10 cellular contexts compared by ENCODE assay signal in the genomic region with DNA sequence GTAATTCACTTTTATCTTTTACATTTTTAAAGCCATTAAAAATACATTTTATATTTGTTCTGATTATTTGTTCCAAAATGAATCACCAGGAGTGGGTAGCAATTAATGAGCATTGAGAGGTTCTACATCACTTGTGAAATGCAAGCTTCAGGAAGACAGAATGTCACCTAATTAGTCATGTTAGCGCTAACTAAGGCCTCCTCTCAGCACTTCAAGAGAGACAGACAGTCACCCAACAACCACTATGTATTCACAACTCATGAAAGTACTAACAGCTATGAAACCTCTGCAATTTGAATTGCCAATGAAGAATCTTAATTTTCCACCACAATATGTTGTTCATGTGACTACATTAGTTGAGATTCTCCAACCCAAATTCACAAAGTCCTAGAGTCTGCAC.
"Had no signal": no experiment of that assay in that cellular context is flagged by ENCODE, and none has a peak within 500 bp of the region (broad histone marks: within the 10 kb centered on the region; RNA-seq: fewer than 3 reads in every experiment).

No MANE protein-coding gene starts in this region.

- H3K36me3 ChIP-seq: colonic mucosa, heart left ventricle, ovary had no signal

- DNase-seq: activated CD4-positive, alpha-beta T cell treated with anti-CD3 and anti-CD28 coated beads, Interleukin-2, amount 50 U/mL, for 1 hour; activated naive CD4-positive, alpha-beta T cell treated with anti-CD3 and anti-CD28 coated beads, Interleukin-2, amount 10 ng/mL, durations not matched to agents 7 days and 5 days; activated T-cell treated with anti-CD3 and anti-CD28 coated beads for 4 hours; colonic mucosa; effector CD8-positive, alpha-beta T cell; heart left ventricle; kidney; ovary; stimulated activated CD4-positive, alpha-beta T cell treated with anti-CD3 and anti-CD28 coated beads, Interleukin-2, amount 100 ng/mL, for 48 hours; testis had no signal

- H3K4me3 ChIP-seq: colonic mucosa, heart left ventricle, ovary, testis had no signal

- H3K4me1 ChIP-seq: colonic mucosa, heart left ventricle, testis had no signal

- H3K9me3 ChIP-seq: colonic mucosa, heart left ventricle, ovary, testis had no signal

- ATAC-seq: heart left ventricle had no signal

- H3K27ac ChIP-seq: colonic mucosa, heart left ventricle, ovary, testis had no signal

- H3K27me3 ChIP-seq: colonic mucosa, heart left ventricle, ovary, testis had no signal
